In genomic region chr2:46320141-46320567, GRCh38 we compare ENCODE assay signal across 18 cellular contexts. TPM values are rescaled to one million over a fixed set of nuclear protein-coding genes. Genes with fewer than 3 reads are reported as not detected.
A peak's percentile ranks its signal among the peaks of the same experiment; 100 is the strongest.
DNase-seq lines count a peak whose midpoint lies in the region; TF ChIP-seq lines count a peak whose summit lies in the region.
"Had no signal": no experiment of that assay in that cellular context is flagged by ENCODE, and none has a peak within 500 bp of the region (broad histone marks: within the 10 kb centered on the region; RNA-seq: fewer than 3 reads in every experiment).

No MANE protein-coding gene starts in this region.

- H3K9me3 Mint-ChIP-seq in activated naive CD8-positive, alpha-beta T cell treated with anti-CD3 and anti-CD28 coated beads for 36 hours: no peaks in the 10 kb centered on the region
- H3K9me3 Mint-ChIP-seq: activated B cell treated with CpG ODN at 0.5 μM for 24 hours; H9; nephron; stimulated activated naive B cell treated with anti-CD40 and anti-IgM and Interleukin-4, amounts not matched to agents 10 μg/mL and 1 μg/mL and 100 μg/mL, for 72 hours; T-cell had no signal

- H3K9me3 ChIP-seq in PC-9 (ENCODE audit: insufficient read depth, low read depth) (no peaks in the 10 kb centered on the region), fibroblast of lung (ENCODE audit: control insufficient read depth, insufficient read depth, low read depth, low read length) (no peaks in the 10 kb centered on the region), osteoblast (ENCODE audit: low read depth, low read length) (no peaks in the 10 kb centered on the region)
- H3K9me3 ChIP-seq: Peyer's patch had no signal

- H3K9ac ChIP-seq in fibroblast of lung (ENCODE audit: insufficient read depth, low read length): no peak overlapping the region

- no peak for TF ChIP-seq CTCF in PC-9 (conservative IDR thresholded peaks at IDR 0.05)
- no peak for TF ChIP-seq CTCF in fibroblast of lung (conservative IDR thresholded peaks at IDR 0.05 in 1 of 2, IDR thresholded peaks at IDR 0.05 in 1 of 2; ENCODE audit: low read depth in 1 of 2, low read length in 2 of 2)
- TF ChIP-seq CTCF in osteoblast (IDR thresholded peaks at IDR 0.05; ENCODE audit: extremely low read depth, low read depth, low read length): no peak

- H3K4me3 ChIP-seq in ACC112 (ENCODE audit: low read depth, low read length): peak overlapping the region; percentile 68
- no peak overlapping the region for H3K4me3 ChIP-seq in PC-9
- H3K4me3 ChIP-seq in fibroblast of lung (replicated peaks in 1 of 4; ENCODE audit: control extremely low read depth in 1 of 4, insufficient read depth in 1 of 4, low read depth in 3 of 4, low read length in 4 of 4): peak overlapping the region in 1 of 4 experiments; percentile 22
- peak overlapping the region; percentile 53 for H3K4me3 ChIP-seq in osteoblast (ENCODE audit: insufficient read depth, low read length)
- H3K4me3 ChIP-seq: Peyer's patch had no signal

- DNase-seq in PC-9 (no peak), fibroblast of lung (ENCODE audit: low read depth in 2 of 2) (peak in 1 of 2 donors; percentile 58), osteoblast (ENCODE audit: insufficient read length, low spot score, missing footprints) (no peak), 8988T (no peak), NCI-H526 treated with DMSO at 0.1 percent for 48 hours (lab: John Stamatoyannopoulos, UW) (no peak)
- no peak for DNase-seq in activated naive CD8-positive, alpha-beta T cell treated with anti-CD3 and anti-CD28 coated beads for 36 hours
- DNase-seq in stimulated activated CD4-positive, alpha-beta T cell treated with anti-CD3 and anti-CD28 coated beads, Interleukin-2, amount 100 ng/mL, for 24 hours: no peak
- DNase-seq: activated B cell treated with CpG ODN at 0.5 μM for 24 hours; activated naive CD4-positive, alpha-beta T cell treated with Interleukin-2 at 50 U/mL for 16 hours; DMS53; H9; head of caudate nucleus; NCI-H446 treated with DMSO at 0.1 percent for 48 hours; Peyer's patch; stimulated activated naive B cell treated with anti-CD40 and anti-IgM and Interleukin-4, amounts not matched to agents 10 μg/mL and 1 μg/mL and 100 μg/mL, for 72 hours; T-cell had no signal

- H3K4me3 Mint-ChIP-seq in activated naive CD8-positive, alpha-beta T cell treated with anti-CD3 and anti-CD28 coated beads for 36 hours: no peak overlapping the region
- H3K4me3 Mint-ChIP-seq: activated B cell treated with CpG ODN at 0.5 μM for 24 hours; H9; nephron; stimulated activated naive B cell treated with anti-CD40 and anti-IgM and Interleukin-4, amounts not matched to agents 10 μg/mL and 1 μg/mL and 100 μg/mL, for 72 hours; T-cell had no signal

- H3K27ac Mint-ChIP-seq in activated naive CD8-positive, alpha-beta T cell treated with anti-CD3 and anti-CD28 coated beads for 36 hours: no peak overlapping the region
- H3K27ac Mint-ChIP-seq: activated B cell treated with CpG ODN at 0.5 μM for 24 hours; H9; stimulated activated naive B cell treated with anti-CD40 and anti-IgM and Interleukin-4, amounts not matched to agents 10 μg/mL and 1 μg/mL and 100 μg/mL, for 72 hours; T-cell had no signal

- no peak overlapping the region for H3K4me2 ChIP-seq in PC-9
- H3K4me2 ChIP-seq in fibroblast of lung (ENCODE audit: extremely low read depth, insufficient read depth, low read length): peak overlapping the region; percentile 49
- H3K4me2 ChIP-seq in osteoblast (ENCODE audit: insufficient read depth, low read length): peak overlapping the region; percentile 79

- no peaks in the 10 kb centered on the region for H3K36me3 Mint-ChIP-seq in activated naive CD8-positive, alpha-beta T cell treated with anti-CD3 and anti-CD28 coated beads for 36 hours
- H3K36me3 Mint-ChIP-seq: stimulated activated naive B cell treated with anti-CD40 and anti-IgM and Interleukin-4, amounts not matched to agents 10 μg/mL and 1 μg/mL and 100 μg/mL, for 72 hours; T-cell had no signal

- H3K27me3 ChIP-seq in ACC112 (ENCODE audit: insufficient read depth, low read length): no peaks in the 10 kb centered on the region
- H3K27me3 ChIP-seq in PC-9 (ENCODE audit: insufficient read depth, low read depth): no peaks in the 10 kb centered on the region
- no peaks in the 10 kb centered on the region for H3K27me3 ChIP-seq in fibroblast of lung (ENCODE audit: control insufficient read depth, insufficient read depth, low read length)
- H3K27me3 ChIP-seq in osteoblast (ENCODE audit: insufficient read depth, low read length): no peaks in the 10 kb centered on the region
- H3K27me3 ChIP-seq: Peyer's patch had no signal

- CTCF ChIA-PET in PC-9 (lab: Charles Lee): interaction anchor here (0.6 kb wide), 1 partner anchor 442 kb away, joined by 3 read pairs; no protein-coding TSS in a partner anchor

- H3K9me2 ChIP-seq in PC-9 (ENCODE audit: insufficient read depth): no peaks in the 10 kb centered on the region

- H3K36me3 ChIP-seq in ACC112 (ENCODE audit: insufficient read depth, low read length) (peaks cover 3% of the 10 kb centered on the region; the same call in 1 of the 2 replicates), PC-9 (ENCODE audit: low read depth) (peaks cover 10% of the 10 kb centered on the region), fibroblast of lung (ENCODE audit: control insufficient read depth, insufficient read depth, low read length) (no peaks in the 10 kb centered on the region), osteoblast (ENCODE audit: insufficient read depth, low read length) (no peaks in the 10 kb centered on the region)
- H3K36me3 ChIP-seq: Peyer's patch had no signal

- H3K27me3 Mint-ChIP-seq in activated naive CD8-positive, alpha-beta T cell treated with anti-CD3 and anti-CD28 coated beads for 36 hours: peaks cover 4% of the 10 kb centered on the region

- H3K4me1 Mint-ChIP-seq in activated naive CD8-positive, alpha-beta T cell treated with anti-CD3 and anti-CD28 coated beads for 36 hours: no peaks in the 10 kb centered on the region
- H3K4me1 Mint-ChIP-seq: activated B cell treated with CpG ODN at 0.5 μM for 24 hours; stimulated activated naive B cell treated with anti-CD40 and anti-IgM and Interleukin-4, amounts not matched to agents 10 μg/mL and 1 μg/mL and 100 μg/mL, for 72 hours had no signal

- H3K4me1 ChIP-seq in ACC112 (ENCODE audit: control insufficient read depth, insufficient read depth, low read length, unreplicated experiment): peaks cover 75% of the 10 kb centered on the region
- H3K4me1 ChIP-seq in PC-9 (replicated peaks; ENCODE audit: insufficient read depth): peaks cover 67% of the 10 kb centered on the region
- H3K4me1 ChIP-seq in fibroblast of lung (ENCODE audit: control insufficient read depth, extremely low read depth, insufficient read depth, low read length): peaks cover 22% of the 10 kb centered on the region
- H3K4me1 ChIP-seq in osteoblast (ENCODE audit: insufficient read depth, low read length): peaks cover 43% of the 10 kb centered on the region

- no TSS peak for BruUV-seq in PC-9 (replicated peaks; lab: Mats Ljungman, UMichigan)

- peaks cover 36% of the 10 kb centered on the region for H3F3A ChIP-seq in PC-9 (ENCODE audit: insufficient read depth, low read depth)

- H3K27ac ChIP-seq in ACC112 (ENCODE audit: low read depth, low read length) (peak overlapping the region; percentile 97), PC-9 (0 out of 2 replicates have a peak overlapping the region, but pooled peaks have one; percentile 28), fibroblast of lung (ENCODE audit: insufficient read depth, low read length) (peak overlapping the region; percentile 3), osteoblast (ENCODE audit: low read depth, low read length) (peak overlapping the region; percentile 73)

- H4K20me1 ChIP-seq in PC-9 (ENCODE audit: insufficient read depth): peaks cover 27% of the 10 kb centered on the region
- no peaks in the 10 kb centered on the region for H4K20me1 ChIP-seq in fibroblast of lung (ENCODE audit: control insufficient read depth, extremely low read depth, insufficient read depth, low read length)
- no peaks in the 10 kb centered on the region for H4K20me1 ChIP-seq in osteoblast (ENCODE audit: insufficient read depth, low read length)

- intact Hi-C loops in PC-9 (cut with micrococcal nuclease; ENCODE audit: unreplicated experiment): no loop called here

- peak overlapping the region; percentile 16 for H2AFZ ChIP-seq in ACC112 (ENCODE audit: low read length, unreplicated experiment)
- no peak overlapping the region for H2AFZ ChIP-seq in PC-9
- H2AFZ ChIP-seq in fibroblast of lung (ENCODE audit: low read length): no peak overlapping the region
- H2AFZ ChIP-seq in osteoblast (ENCODE audit: low read length): no peak overlapping the region

- H3K79me2 ChIP-seq in ACC112 (ENCODE audit: control insufficient read depth, insufficient read depth, low read length, unreplicated experiment): peaks cover 80% of the 10 kb centered on the region
- H3K79me2 ChIP-seq in PC-9 (ENCODE audit: low read depth): peaks cover 97% of the 10 kb centered on the region
- peaks cover 65% of the 10 kb centered on the region for H3K79me2 ChIP-seq in fibroblast of lung (ENCODE audit: control insufficient read depth, insufficient read depth, low read length)
- peaks cover 84% of the 10 kb centered on the region for H3K79me2 ChIP-seq in osteoblast (ENCODE audit: insufficient read depth, low read length)

- POLR2A ChIA-PET in PC-9 (lab: Charles Lee; ENCODE audit: unreplicated experiment): no interaction called here

RNA-seq across cellular contexts. Expression of gene EPAS1, which starts 22.9 kb away (rescaled TPM):
- total RNA-seq in PC-9 (2021): 127 and 163 TPM in 2 replicates
- total RNA-seq in fibroblast of lung: 82.4 and 120 TPM in 2 replicates
- polyA plus RNA-seq in fibroblast of lung: 330 and 941 TPM in 2 replicates
- polyA plus RNA-seq in fibroblast of lung (2012): 135 and 492 TPM in 2 replicates
- 229 and 622 TPM in 2 replicates for polyA minus RNA-seq in fibroblast of lung (ENCODE audit: low replicate concordance)
- total RNA-seq in osteoblast: 198 and 260 TPM in 2 replicates
- total RNA-seq in activated naive CD8-positive, alpha-beta T cell treated with anti-CD3 and anti-CD28 coated beads for 36 hours: 1 to 10 TPM in 1 of 2 experiments, under 1 TPM in 1; 0.78 to 1.5 TPM

Comparison
In these comparisons a context has a peak if more than half of its experiments do, and no peak if none do; other contexts are left out.
1. H3K27ac ChIP-seq: peak in every context shown above with its lines; median percentile 97 in ACC112; 73 in osteoblast; 28 in PC-9; 3 in fibroblast of lung.
2. RNA of gene EPAS1, which starts 22.9 kb away (total RNA-seq): 198 to 260 TPM in osteoblast, 127 to 163 TPM in PC-9 and 82.4 to 120 TPM in fibroblast of lung; 0.78 to 1.5 TPM in activated naive CD8-positive, alpha-beta T cell treated with anti-CD3 and anti-CD28 coated beads for 36 hours; every median in the first group is over 10 times any median in the second.